12 cellular contexts compared by ENCODE assay signal in the genomic region with DNA sequence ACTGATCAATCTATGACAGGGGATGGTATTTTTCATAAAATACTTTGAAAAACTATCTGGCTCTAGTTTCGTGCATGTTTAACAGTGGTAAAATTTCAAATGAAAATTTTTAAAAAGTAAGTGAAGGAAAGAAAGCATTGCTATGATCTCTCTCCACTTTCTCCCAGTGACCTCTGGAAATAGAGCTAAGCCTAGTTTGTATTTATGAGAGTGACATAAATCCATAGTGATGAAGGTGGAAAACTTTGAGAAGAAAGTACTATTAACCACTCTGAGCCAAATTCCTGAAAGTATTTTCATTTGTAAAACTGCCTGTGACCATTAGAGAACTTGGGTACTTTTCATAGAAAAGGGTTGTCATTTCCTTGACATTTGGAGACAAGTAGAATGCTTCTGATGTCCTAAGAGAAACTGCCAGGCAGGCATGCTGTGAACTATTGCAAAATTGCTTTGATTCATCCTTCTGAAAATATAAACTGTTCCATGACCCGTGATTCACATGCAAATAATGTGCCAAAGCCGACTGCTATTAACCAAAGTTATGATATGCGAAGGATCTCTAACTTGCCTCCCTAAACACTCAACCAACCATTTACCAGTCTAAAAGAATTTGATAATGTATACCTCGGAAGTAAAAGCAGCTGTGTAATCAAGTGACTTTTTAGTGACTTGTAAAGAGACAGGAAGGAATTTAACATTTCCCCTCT.
DNase-seq lines count a peak whose midpoint lies in the region; ATAC-seq, FAIRE-seq and TF ChIP-seq lines count a peak whose summit lies in the region.
"Had no signal": no experiment of that assay in that cellular context is flagged by ENCODE, and none has a peak within 500 bp of the region (broad histone marks: within the 10 kb centered on the region; RNA-seq: fewer than 3 reads in every experiment).

No MANE protein-coding gene starts in this region.

- 26 to 34% methylated on average over 5 of the region's 5 CpGs for WGBS in tibial nerve, 2 donors

- H3K79me2 ChIP-seq in astrocyte (ENCODE audit: insufficient read depth, low read length) = no peaks in the 10 kb centered on the region

- H2AFZ ChIP-seq in astrocyte (ENCODE audit: low read depth, low read length) = no peak overlapping the region

- H3K9me3 ChIP-seq in astrocyte (ENCODE audit: insufficient read depth, low read depth, low read length) (no peaks in the 10 kb centered on the region), tibial nerve (no peaks in the 10 kb centered on the region)
- H3K9me3 ChIP-seq: upper lobe of left lung had no signal

- H3K9ac ChIP-seq in astrocyte (ENCODE audit: low read length) = peak overlapping the region; percentile 34

- H3K4me3 ChIP-seq in astrocyte (ENCODE audit: insufficient read depth, low read depth, low read length) (no peak overlapping the region), tibial nerve (no peak overlapping the region)
- H3K4me3 ChIP-seq: upper lobe of left lung had no signal

- no peak for TF ChIP-seq POLR2A in tibial nerve (IDR thresholded peaks at IDR 0.05)

- peak in 1 of 2 donors; percentile 48 for TF ChIP-seq EP300 in tibial nerve (IDR thresholded peaks at IDR 0.05)

- no peaks in the 10 kb centered on the region for H4K20me1 ChIP-seq in astrocyte (ENCODE audit: insufficient read depth, low read length)

- peak; percentile 99 for FAIRE-seq in astrocyte (lab: Jason Lieb, UNC)
- FAIRE-seq: GM18507 had no signal

- no peaks in the 10 kb centered on the region for H3K9me3 Mint-ChIP-seq in astrocyte (ENCODE audit: unreplicated experiment)
- H3K9me3 Mint-ChIP-seq in stimulated activated naive CD8-positive, alpha-beta T cell treated with anti-CD3 and anti-CD28 coated beads, Interleukin-15, amount 100 ng/mL, for 72 hours = no peaks in the 10 kb centered on the region

- H3K27ac ChIP-seq in astrocyte (ENCODE audit: low read depth, low read length) = peak overlapping the region; percentile 75
- peak overlapping the region in 3 of 4 donors; percentile 19 to 41 (median 32) for H3K27ac ChIP-seq in tibial nerve

- DNase-seq in SIG-M5 treated with dmso at 0.1 percent for 504 hours (lab: John Stamatoyannopoulos, UW; ENCODE audit: unreplicated experiment) (peak; percentile 9), SIG-M5 (lab: John Stamatoyannopoulos, UW) (no peak), astrocyte (ENCODE audit: low read depth) (peak; percentile 92), hepatic stellate cell (ENCODE audit: low spot score) (peak; percentile 70), tibial nerve (ENCODE audit: low spot score in 2 of 2) (peak in 1 of 2 donors; percentile 32), NCI-H524 treated with DMSO at 0.1 percent for 48 hours (lab: John Stamatoyannopoulos, UW) (no peak), hypothalamus (lab: John Stamatoyannopoulos, UW) (no peak)
- no peak for DNase-seq in stimulated activated naive CD8-positive, alpha-beta T cell treated with anti-CD3 and anti-CD28 coated beads, Interleukin-15, amount 100 ng/mL, for 72 hours
- DNase-seq: NCI-H1092; stimulated activated CD4-positive, alpha-beta T cell treated with anti-CD3 and anti-CD28 coated beads, Interleukin-12 subunit alpha, Interleukin-12 subunit beta, amount 100 ng/mL, for 4 hours; upper lobe of left lung had no signal

- peaks cover 12% of the 10 kb centered on the region for H3K4me1 Mint-ChIP-seq in astrocyte (ENCODE audit: low read depth, unreplicated experiment)
- no peaks in the 10 kb centered on the region for H3K4me1 Mint-ChIP-seq in stimulated activated naive CD8-positive, alpha-beta T cell treated with anti-CD3 and anti-CD28 coated beads, Interleukin-15, amount 100 ng/mL, for 72 hours

- no peaks in the 10 kb centered on the region for H3K27me3 ChIP-seq in astrocyte (ENCODE audit: insufficient read depth, low read length)
- H3K27me3 ChIP-seq in tibial nerve = no peaks in the 10 kb centered on the region
- H3K27me3 ChIP-seq: upper lobe of left lung had no signal

- H3K27ac Mint-ChIP-seq in astrocyte (ENCODE audit: unreplicated experiment) = no peak overlapping the region
- H3K27ac Mint-ChIP-seq in stimulated activated naive CD8-positive, alpha-beta T cell treated with anti-CD3 and anti-CD28 coated beads, Interleukin-15, amount 100 ng/mL, for 72 hours = no peak overlapping the region

- H3K36me3 ChIP-seq in astrocyte (ENCODE audit: insufficient read depth, low read length) (no peaks in the 10 kb centered on the region), tibial nerve (peaks cover 0 to 19% (median 4%) of the 10 kb centered on the region in 3 donors)

- H3K36me3 Mint-ChIP-seq in astrocyte (ENCODE audit: low read depth, unreplicated experiment) = no peaks in the 10 kb centered on the region

- no peaks in the 10 kb centered on the region for H3K27me3 Mint-ChIP-seq in astrocyte (ENCODE audit: low read depth, unreplicated experiment)
- no peaks in the 10 kb centered on the region for H3K27me3 Mint-ChIP-seq in stimulated activated naive CD8-positive, alpha-beta T cell treated with anti-CD3 and anti-CD28 coated beads, Interleukin-15, amount 100 ng/mL, for 72 hours

- no peak for ATAC-seq in stimulated activated naive CD8-positive, alpha-beta T cell treated with anti-CD3 and anti-CD28 coated beads, Interleukin-15, amount 100 ng/mL, for 72 hours

- TF ChIP-seq CTCF in astrocyte (IDR thresholded peaks at IDR 0.05; ENCODE audit: insufficient read depth, low read depth, low read length) (no peak), tibial nerve (IDR thresholded peaks at IDR 0.05) (no peak)

- H3K4me2 ChIP-seq in astrocyte (ENCODE audit: low read length) = peak overlapping the region; percentile 65

- H3K4me1 ChIP-seq in astrocyte (ENCODE audit: insufficient read depth, low read length) (peaks cover 18% of the 10 kb centered on the region), tibial nerve (peaks cover 0 to 14% (median 5%) of the 10 kb centered on the region in 4 donors)
- H3K4me1 ChIP-seq: upper lobe of left lung had no signal

- no peak overlapping the region for H3K4me3 Mint-ChIP-seq in astrocyte (ENCODE audit: unreplicated experiment)
- no peak overlapping the region for H3K4me3 Mint-ChIP-seq in stimulated activated naive CD8-positive, alpha-beta T cell treated with anti-CD3 and anti-CD28 coated beads, Interleukin-15, amount 100 ng/mL, for 72 hours

Comparison
In these comparisons a context has a peak if more than half of its experiments do, and no peak if none do; other contexts are left out.
1. DNase-seq: peak in SIG-M5 treated with dmso at 0.1 percent for 504 hours (single experiment), astrocyte (single experiment) and hepatic stellate cell (single experiment); none in SIG-M5 (single experiment), stimulated activated naive CD8-positive, alpha-beta T cell treated with anti-CD3 and anti-CD28 coated beads, Interleukin-15, amount 100 ng/mL, for 72 hours (0 of 2), NCI-H524 treated with DMSO at 0.1 percent for 48 hours (single experiment) and hypothalamus (0 of 51).